9 cellular contexts compared by ENCODE assay signal in genomic region chr9:34993502-34994428, GRCh38. TPM values are rescaled to one million over a fixed set of nuclear protein-coding genes. Genes with fewer than 3 reads are reported as not detected.
DNase-seq lines count a peak whose midpoint lies in the region; ATAC-seq and TF ChIP-seq lines count a peak whose summit lies in the region.
"Had no signal": no experiment of that assay in that cellular context is flagged by ENCODE, and none has a peak within 500 bp of the region (broad histone marks: within the 10 kb centered on the region; RNA-seq: fewer than 3 reads in every experiment).

No MANE protein-coding gene starts in this region.

- WGBS in heart left ventricle, 4 donors: 19 to 25% (median 22%) methylated on average over 9 to 10 of the region's 10 CpGs
- WGBS in sigmoid colon, 2 donors: 57 to 62% methylated on average over 10 of the region's 10 CpGs

- TF ChIP-seq EP300 in sigmoid colon (IDR thresholded peaks at IDR 0.05): peak in 2 of 4 donors; percentile 47 to 64

- H3K4me3 ChIP-seq in heart left ventricle (peak overlapping the region in 10 of 12 donors; percentile 20 to 50 (median 35)), sigmoid colon (peak overlapping the region in 2 of 4 donors; percentile 5 to 18)

- ATAC-seq in activated naive CD4-positive, alpha-beta T cell treated with anti-CD3 and anti-CD28 coated beads, Interleukin-2, amount 50 U/mL, for 72 hours: no peak
- ATAC-seq in heart left ventricle (peak; percentile 52 to 71 (median 56)), GM21717 (IDR thresholded peaks at IDR 0.05; ENCODE audit: unreplicated experiment) (no peak)

- no peak for TF ChIP-seq CTCF in heart left ventricle (IDR thresholded peaks at IDR 0.05)
- TF ChIP-seq CTCF in sigmoid colon (IDR thresholded peaks at IDR 0.05): no peak

- peak in 1 of 2 donors; percentile 44 for TF ChIP-seq POLR2A in heart left ventricle (IDR thresholded peaks at IDR 0.05)
- peak; percentile 28 to 48 for TF ChIP-seq POLR2A in sigmoid colon (IDR thresholded peaks at IDR 0.05)

- DNase-seq in NCI-H82 (lab: John Stamatoyannopoulos, UW) (peak; percentile 56), NCI-H82 treated with DMSO at 0.1 percent for 48 hours (lab: John Stamatoyannopoulos, UW; ENCODE audit: unreplicated experiment) (no peak), heart left ventricle (peak; percentile 87 to 94 (median 89)), sigmoid colon (peak; percentile 92), GF-D8 (lab: John Stamatoyannopoulos, UW) (no peak), activated gamma-delta T cell treated with Interleukin-2 at 50 U/mL for 16 hours (no peak)
- DNase-seq in activated naive CD4-positive, alpha-beta T cell treated with anti-CD3 and anti-CD28 coated beads, Interleukin-2, amount 50 U/mL, for 72 hours (ENCODE audit: low spot score in 2 of 2): no peak

- H3K27me3 ChIP-seq in heart left ventricle: no peaks in the 10 kb centered on the region
- no peaks in the 10 kb centered on the region for H3K27me3 ChIP-seq in sigmoid colon

- H3K36me3 ChIP-seq in heart left ventricle (peaks cover 0 to 32% (median 20%) of the 10 kb centered on the region in 9 donors), sigmoid colon (peaks cover 10 to 23% (median 16%) of the 10 kb centered on the region in 4 donors)

- H3K36me3 Mint-ChIP-seq in activated naive CD4-positive, alpha-beta T cell treated with anti-CD3 and anti-CD28 coated beads, Interleukin-2, amount 50 U/mL, for 72 hours: peaks cover 11 to 20% of the 10 kb centered on the region in 2 donors

- H3K9me3 Mint-ChIP-seq in activated naive CD4-positive, alpha-beta T cell treated with anti-CD3 and anti-CD28 coated beads, Interleukin-2, amount 50 U/mL, for 72 hours: no peaks in the 10 kb centered on the region

- intact Hi-C loops in heart left ventricle (cut with DNase I) (loop anchor here in 4 of 10 donors (2.0 to 5.0 kb wide), 3 partner anchors 77 to 79 kb away; partner anchors contain the start of gene VCP (in 3 of the 4)), sigmoid colon (cut with DNase I) (loop anchor here (5.0 to 10.0 kb wide), 5 partner anchors 119 to 1261 kb away; partner anchors contain the start of genes CCDC107, GNE, IL11RA and RMRP)

- H3K4me1 ChIP-seq in heart left ventricle: peaks cover 8 to 90% (median 62%) of the 10 kb centered on the region in 12 donors
- H3K4me1 ChIP-seq in sigmoid colon: peaks cover 0 to 79% (median 73%) of the 10 kb centered on the region in 4 donors

- no peaks in the 10 kb centered on the region for H3K9me3 ChIP-seq in heart left ventricle
- no peaks in the 10 kb centered on the region for H3K9me3 ChIP-seq in sigmoid colon

- H3K27ac ChIP-seq in heart left ventricle (peak overlapping the region in 11 of 12 donors; percentile 89 to 99 (median 96)), sigmoid colon (peak overlapping the region in 3 of 4 donors; percentile 95 to 100 (median 98))

- peak overlapping the region; percentile 84 to 98 for H3K27ac Mint-ChIP-seq in activated naive CD4-positive, alpha-beta T cell treated with anti-CD3 and anti-CD28 coated beads, Interleukin-2, amount 50 U/mL, for 72 hours

RNA-seq across cellular contexts. Expression of gene DNAJB5, which starts 4.2 kb away (rescaled TPM):
- total RNA-seq in activated naive CD4-positive, alpha-beta T cell treated with anti-CD3 and anti-CD28 coated beads, Interleukin-2, amount 50 U/mL, for 72 hours: 10 to 100 TPM in 1 of 2 donors, 1 to 10 TPM in 1; 9.3 to 42.5 TPM
- 100 to 1,000 TPM in 3 of 9 donors, 10 to 100 TPM in 6; 33.6 to 134 (median 88.5) TPM for total RNA-seq in heart left ventricle
- polyA plus RNA-seq in heart left ventricle: 100 to 1,000 TPM in 1 of 2 donors, 10 to 100 TPM in 1; 75.5 to 166 TPM
- total RNA-seq in sigmoid colon: 10 to 100 TPM; 27.8 to 58.7 (median 56.2) TPM
- polyA plus RNA-seq in sigmoid colon: 1 to 10 TPM in 2 of 3 donors, under 1 TPM in 1; 0.92 to 7.1 (median 2.4) TPM

RNA-seq across cellular contexts. Expression of gene PHF24, which starts 35.7 kb away (rescaled TPM):
- under 1 TPM; 0.06 to 0.09 TPM for total RNA-seq in activated naive CD4-positive, alpha-beta T cell treated with anti-CD3 and anti-CD28 coated beads, Interleukin-2, amount 50 U/mL, for 72 hours
- total RNA-seq in heart left ventricle (1 to 10 TPM in 1 of 9 donors, under 1 TPM in 7, not detected in 1; 0.07 to 2.2 (median 0.35) TPM), sigmoid colon (1 to 10 TPM in 2 of 4 donors, under 1 TPM in 2; 0.66 to 2.2 (median 0.87) TPM)
- polyA plus RNA-seq in heart left ventricle (under 1 TPM; 0.06 to 0.11 TPM), sigmoid colon (under 1 TPM in 2 of 3 donors, not detected in 1; under 0.01 to 0.60 TPM)
- total RNA-seq: T-helper 1 cell treated with Interleukin-12 subunit alpha and Interleukin-12 subunit beta and Interleukin-4 antibody, amounts not matched to agents 30 ng/mL and 1 ng/mL, for 36 hours had no signal

Comparison
In these comparisons a context has a peak if more than half of its experiments do, and no peak if none do; other contexts are left out.
1. DNase-seq: peak in NCI-H82 (single experiment), heart left ventricle (5 of 5) and sigmoid colon (single experiment); none in NCI-H82 treated with DMSO at 0.1 percent for 48 hours (single experiment), activated naive CD4-positive, alpha-beta T cell treated with anti-CD3 and anti-CD28 coated beads, Interleukin-2, amount 50 U/mL, for 72 hours (0 of 2), GF-D8 (single experiment) and activated gamma-delta T cell treated with Interleukin-2 at 50 U/mL for 16 hours (single experiment).
2. ATAC-seq: peak in heart left ventricle (4 of 4); none in activated naive CD4-positive, alpha-beta T cell treated with anti-CD3 and anti-CD28 coated beads, Interleukin-2, amount 50 U/mL, for 72 hours (0 of 2) and GM21717 (single experiment).